ENCODE assay signal across 1 cellular context in genomic region chr15:42548258-42549051, GRCh38.
TF ChIP-seq lines count a peak whose summit lies in the region.

TSS of gene HAUS2 (plus strand) at chr15:42548838. CDS start at chr15:42548873, 35 bp downstream.
TSS of gene LRRC57 (minus strand) at chr15:42548793. CDS start at chr15:42548434, 359 bp downstream.

TF ChIP-seq in WTC11, 78 proteins besides CTCF, POLR2A, EP300 and RAD21 (continued from another document):
- TF ChIP-seq, protein P1, sequence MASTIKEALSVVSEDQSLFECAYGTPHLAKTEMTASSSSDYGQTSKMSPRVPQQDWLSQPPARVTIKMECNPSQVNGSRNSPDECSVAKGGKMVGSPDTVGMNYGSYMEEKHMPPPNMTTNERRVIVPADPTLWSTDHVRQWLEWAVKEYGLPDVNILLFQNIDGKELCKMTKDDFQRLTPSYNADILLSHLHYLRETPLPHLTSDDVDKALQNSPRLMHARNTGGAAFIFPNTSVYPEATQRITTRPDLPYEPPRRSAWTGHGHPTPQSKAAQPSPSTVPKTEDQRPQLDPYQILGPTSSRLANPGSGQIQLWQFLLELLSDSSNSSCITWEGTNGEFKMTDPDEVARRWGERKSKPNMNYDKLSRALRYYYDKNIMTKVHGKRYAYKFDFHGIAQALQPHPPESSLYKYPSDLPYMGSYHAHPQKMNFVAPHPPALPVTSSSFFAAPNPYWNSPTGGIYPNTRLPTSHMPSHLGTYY (CRISPR knock-in tag; IDR thresholded peaks at IDR 0.05): no peak
- TF ChIP-seq ZMAT4 (CRISPR knock-in tag; IDR thresholded peaks at IDR 0.05) (no peak), ARID4B (CRISPR knock-in tag; IDR thresholded peaks at IDR 0.05; ENCODE audit: borderline replicate concordance) (peak; percentile 73; the same call in 1 of the 2 replicates), USF1 (CRISPR knock-in tag; IDR thresholded peaks at IDR 0.05) (no peak)
